1 cellular context compared by ENCODE assay signal in genomic region chr4:15479089-15479912, GRCh38.
TF ChIP-seq lines count a peak whose summit lies in the region.

No MANE protein-coding gene starts in this region.

TF ChIP-seq in SK-N-SH, 30 proteins besides CTCF, POLR2A, EP300 and RAD21 (continued from another document):
- TF ChIP-seq, protein P1, sequence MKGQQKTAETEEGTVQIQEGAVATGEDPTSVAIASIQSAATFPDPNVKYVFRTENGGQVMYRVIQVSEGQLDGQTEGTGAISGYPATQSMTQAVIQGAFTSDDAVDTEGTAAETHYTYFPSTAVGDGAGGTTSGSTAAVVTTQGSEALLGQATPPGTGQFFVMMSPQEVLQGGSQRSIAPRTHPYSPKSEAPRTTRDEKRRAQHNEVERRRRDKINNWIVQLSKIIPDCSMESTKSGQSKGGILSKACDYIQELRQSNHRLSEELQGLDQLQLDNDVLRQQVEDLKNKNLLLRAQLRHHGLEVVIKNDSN (IDR thresholded peaks at IDR 0.05; ENCODE audit: borderline replicate concordance, low read depth), result peak; percentile 93
- TF ChIP-seq TCF12 (IDR thresholded peaks at IDR 0.05) (no peak), YY1 (IDR thresholded peaks at IDR 0.05; ENCODE audit: low read depth) (peak; percentile 92), USF2 (IDR thresholded peaks at IDR 0.05; ENCODE audit: borderline replicate concordance, low read depth, low read length) (peak; percentile 77), SMC3 (IDR thresholded peaks at IDR 0.05; ENCODE audit: low read depth, low read length) (peak; percentile 73)
